In genomic region chr1:32334864-32335618, GRCh38 we compare ENCODE assay signal across 8 cellular contexts. TPM values are rescaled to one million over a fixed set of nuclear protein-coding genes. Genes with fewer than 3 reads are reported as not detected.
DNase-seq lines count a peak whose midpoint lies in the region; ATAC-seq and TF ChIP-seq lines count a peak whose summit lies in the region.

No MANE protein-coding gene starts in this region.

- H3K4me3 Mint-ChIP-seq in activated CD8-positive, alpha-beta T cell treated with anti-CD3 and anti-CD28 coated beads, Interleukin-2, amount 10 ng/mL, durations not matched to agents 7 days and 5 days = peak overlapping the region; percentile 81
- H3K4me3 Mint-ChIP-seq in endodermal cell = peak overlapping the region; percentile 89

- H3K27me3 ChIP-seq in endodermal cell (ENCODE audit: control insufficient read depth, insufficient read depth, low read length, poor library complexity, severe bottlenecking) (peaks cover 9% of the 10 kb centered on the region), mucosa of rectum (ENCODE audit: control insufficient read depth in 2 of 2, insufficient read depth in 2 of 2, low read length in 2 of 2) (no peaks in the 10 kb centered on the region)

- H3K9ac ChIP-seq in endodermal cell (ENCODE audit: extremely low read depth, low read length, poor library complexity, severe bottlenecking) = peak overlapping the region; percentile 94
- peak overlapping the region; percentile 72 to 79 for H3K9ac ChIP-seq in mucosa of rectum (ENCODE audit: low read depth in 1 of 2, low read length in 2 of 2)

- peaks cover 3% of the 10 kb centered on the region for H3K27me3 Mint-ChIP-seq in activated CD8-positive, alpha-beta T cell treated with anti-CD3 and anti-CD28 coated beads, Interleukin-2, amount 10 ng/mL, durations not matched to agents 7 days and 5 days (ENCODE audit: low read depth)
- peaks cover 23% of the 10 kb centered on the region for H3K27me3 Mint-ChIP-seq in endodermal cell (ENCODE audit: insufficient read depth)

- in situ Hi-C loops in GM18951 (cut with MboI; ENCODE audit: low sequenced_read_pairs, unreplicated experiment) = no loop called here

- H3K4me1 ChIP-seq in endodermal cell (ENCODE audit: control insufficient read depth, insufficient read depth, low read length) (no peaks in the 10 kb centered on the region), mucosa of rectum (ENCODE audit: control insufficient read depth in 2 of 2, insufficient read depth in 2 of 2, low read length in 2 of 2) (peaks cover 39 to 58% of the 10 kb centered on the region in 2 donors)

- H3K36me3 ChIP-seq in endodermal cell (ENCODE audit: control insufficient read depth, insufficient read depth, low read length) = peaks cover 49% of the 10 kb centered on the region
- peaks cover 34 to 38% of the 10 kb centered on the region in 2 donors for H3K36me3 ChIP-seq in mucosa of rectum (ENCODE audit: control insufficient read depth in 2 of 2, insufficient read depth in 2 of 2, low read length in 2 of 2)

- peaks cover 40% of the 10 kb centered on the region for H3K4me1 Mint-ChIP-seq in activated CD8-positive, alpha-beta T cell treated with anti-CD3 and anti-CD28 coated beads, Interleukin-2, amount 10 ng/mL, durations not matched to agents 7 days and 5 days (ENCODE audit: low read depth)
- peaks cover 26% of the 10 kb centered on the region for H3K4me1 Mint-ChIP-seq in endodermal cell

- H3K27ac Mint-ChIP-seq in activated CD8-positive, alpha-beta T cell treated with anti-CD3 and anti-CD28 coated beads, Interleukin-2, amount 10 ng/mL, durations not matched to agents 7 days and 5 days = peak overlapping the region; percentile 53
- peak overlapping the region; percentile 94 for H3K27ac Mint-ChIP-seq in endodermal cell

- TF ChIP-seq CTCF in endodermal cell (conservative IDR thresholded peaks at IDR 0.05) = peak; percentile 78

- CTCF ChIA-PET in activated CD8-positive, alpha-beta T cell treated with anti-CD3 and anti-CD28 coated beads, Interleukin-2, amount 10 ng/mL, durations not matched to agents 7 days and 5 days (lab: Charles Lee) = interaction anchor here (1.0 to 3.4 kb wide), 9 partner anchors 10 to 120 kb away, joined by 4 to 21 read pairs (median 8); partner anchors contain the start of genes BSDC1 and LCK

- H3K36me3 Mint-ChIP-seq in activated CD8-positive, alpha-beta T cell treated with anti-CD3 and anti-CD28 coated beads, Interleukin-2, amount 10 ng/mL, durations not matched to agents 7 days and 5 days (ENCODE audit: low read depth) = peaks cover 37% of the 10 kb centered on the region
- H3K36me3 Mint-ChIP-seq in endodermal cell (ENCODE audit: low read depth) = peaks cover 41% of the 10 kb centered on the region

- H3K4me3 ChIP-seq in endodermal cell (ENCODE audit: low read length) (peak overlapping the region; percentile 97), mucosa of rectum (ENCODE audit: low read length in 2 of 2) (peak overlapping the region; percentile 73 to 77)

- WGBS in endodermal cell (ENCODE audit: insufficient coverage in 1 of 2, insufficient read length in 1 of 2), 2 experiments = 0 to 1% methylated on average over 13 to 56 of the region's 56 CpGs

- peak; percentile 10 for TF ChIP-seq POLR2A in GM18951 (IDR thresholded peaks at IDR 0.05; ENCODE audit: extremely low read depth, insufficient read depth, insufficient read length)

- DNase-seq in AG08395 (ENCODE audit: low spot score) = peak; percentile 57
- peak; percentile 79 for DNase-seq in NAMALWA (ENCODE audit: low spot score)
- DNase-seq in activated CD8-positive, alpha-beta T cell treated with anti-CD3 and anti-CD28 coated beads, Interleukin-2, amount 10 ng/mL, durations not matched to agents 7 days and 5 days = peak; percentile 64
- DNase-seq in endodermal cell = peak; percentile 67
- peak; percentile 70 for DNase-seq in stimulated activated naive CD8-positive, alpha-beta T cell treated with anti-CD3 and anti-CD28 coated beads, Interleukin-15, Interleukin-2, amounts not matched to agents 100 U/mL and 50 U/mL, for 24 hours

- ATAC-seq in activated CD8-positive, alpha-beta T cell treated with anti-CD3 and anti-CD28 coated beads, Interleukin-2, amount 10 ng/mL, durations not matched to agents 7 days and 5 days = peak; percentile 54
- peak; percentile 14 for ATAC-seq in stimulated activated naive CD8-positive, alpha-beta T cell treated with anti-CD3 and anti-CD28 coated beads, Interleukin-15, Interleukin-2, amounts not matched to agents 100 U/mL and 50 U/mL, for 24 hours
- ATAC-seq in HG03135 (IDR thresholded peaks at IDR 0.05; ENCODE audit: unreplicated experiment) = no peak

- H3K27ac ChIP-seq in endodermal cell (ENCODE audit: low read depth, low read length) (peak overlapping the region; percentile 96), mucosa of rectum (ENCODE audit: low read depth in 2 of 2, low read length in 2 of 2) (peak overlapping the region; percentile 62 to 67)

- no peaks in the 10 kb centered on the region for H3K9me3 Mint-ChIP-seq in activated CD8-positive, alpha-beta T cell treated with anti-CD3 and anti-CD28 coated beads, Interleukin-2, amount 10 ng/mL, durations not matched to agents 7 days and 5 days (ENCODE audit: insufficient read depth)
- H3K9me3 Mint-ChIP-seq in endodermal cell = no peaks in the 10 kb centered on the region

- POLR2A ChIA-PET in activated CD8-positive, alpha-beta T cell treated with anti-CD3 and anti-CD28 coated beads, Interleukin-2, amount 10 ng/mL, durations not matched to agents 7 days and 5 days (lab: Charles Lee) = interaction anchor here (1.0 to 3.0 kb wide), 9 partner anchors 10 to 129 kb away, joined by 3 to 14 read pairs (median 7); partner anchors contain the start of genes EIF3I, HDAC1, IQCC and TMEM234

- H3K9me3 ChIP-seq in endodermal cell (ENCODE audit: control insufficient read depth, low read length) = no peaks in the 10 kb centered on the region
- no peaks in the 10 kb centered on the region for H3K9me3 ChIP-seq in mucosa of rectum (ENCODE audit: control insufficient read depth in 2 of 2, low read length in 2 of 2)

RNA-seq across cellular contexts. Expression of gene MARCKSL1, which starts 1.0 kb away (rescaled TPM):
- total RNA-seq in activated CD8-positive, alpha-beta T cell treated with anti-CD3 and anti-CD28 coated beads, Interleukin-2, amount 10 ng/mL, durations not matched to agents 7 days and 5 days = 10 to 100 TPM; 23.1 to 26.1 TPM
- 100 to 1,000 TPM; 484 to 543 TPM for total RNA-seq in endodermal cell
- polyA plus RNA-seq in endodermal cell (2013, experiment 1 of 2) = 734 TPM
- polyA plus RNA-seq in endodermal cell (2013, experiment 2 of 2) = 653 TPM

RNA-seq across cellular contexts. Expression of gene FAM229A, which starts 27.2 kb away (rescaled TPM):
- total RNA-seq in activated CD8-positive, alpha-beta T cell treated with anti-CD3 and anti-CD28 coated beads, Interleukin-2, amount 10 ng/mL, durations not matched to agents 7 days and 5 days = 1 to 10 TPM; 2.6 to 3.2 TPM
- total RNA-seq in endodermal cell = 1 to 10 TPM; 6.8 to 8.4 TPM
- 8.8 TPM for polyA plus RNA-seq in endodermal cell (2013, experiment 1 of 2)
- polyA plus RNA-seq in endodermal cell (2013, experiment 2 of 2) = 6.4 TPM

RNA-seq across cellular contexts. Expression of gene TSSK3, which starts 27.3 kb away (rescaled TPM):
- total RNA-seq in activated CD8-positive, alpha-beta T cell treated with anti-CD3 and anti-CD28 coated beads, Interleukin-2, amount 10 ng/mL, durations not matched to agents 7 days and 5 days = under 1 TPM in 1 of 2 experiments, not detected in 1; 0.21 TPM
- total RNA-seq in endodermal cell = 1 to 10 TPM; 3.4 to 6.4 TPM
- 0.53 TPM for polyA plus RNA-seq in endodermal cell (2013, experiment 1 of 2)
- 1.3 TPM for polyA plus RNA-seq in endodermal cell (2013, experiment 2 of 2)

RNA-seq across cellular contexts. Expression of gene HDAC1, which starts 43.2 kb away (rescaled TPM):
- total RNA-seq in activated CD8-positive, alpha-beta T cell treated with anti-CD3 and anti-CD28 coated beads, Interleukin-2, amount 10 ng/mL, durations not matched to agents 7 days and 5 days = 100 to 1,000 TPM; 219 to 227 TPM
- total RNA-seq in endodermal cell = 100 to 1,000 TPM; 150 to 160 TPM
- polyA plus RNA-seq in endodermal cell (2013, experiment 1 of 2) = 97.1 TPM
- polyA plus RNA-seq in endodermal cell (2013, experiment 2 of 2) = 89.0 TPM

RNA-seq across cellular contexts. Expression of gene BSDC1, which starts 59.2 kb away (rescaled TPM):
- 10 to 100 TPM; 37.3 to 38.5 TPM for total RNA-seq in activated CD8-positive, alpha-beta T cell treated with anti-CD3 and anti-CD28 coated beads, Interleukin-2, amount 10 ng/mL, durations not matched to agents 7 days and 5 days
- total RNA-seq in endodermal cell = 10 to 100 TPM; 61.7 to 68.3 TPM
- polyA plus RNA-seq in endodermal cell (2013, experiment 1 of 2) = 50.2 TPM
- polyA plus RNA-seq in endodermal cell (2013, experiment 2 of 2) = 46.6 TPM

Comparison
In these comparisons a context has a peak if more than half of its experiments do, and no peak if none do; other contexts are left out.
1. RNA of gene MARCKSL1, which starts 1.0 kb away (total RNA-seq): 484 to 543 TPM in endodermal cell; 23.1 to 26.1 TPM in activated CD8-positive, alpha-beta T cell treated with anti-CD3 and anti-CD28 coated beads, Interleukin-2, amount 10 ng/mL, durations not matched to agents 7 days and 5 days; every median in the first group is over 10 times any median in the second.
2. Peak in every context shown above with its lines, with median percentiles within 50 percentile points of each other: DNase-seq.